16 cellular contexts compared by ENCODE assay signal in the genomic region with DNA sequence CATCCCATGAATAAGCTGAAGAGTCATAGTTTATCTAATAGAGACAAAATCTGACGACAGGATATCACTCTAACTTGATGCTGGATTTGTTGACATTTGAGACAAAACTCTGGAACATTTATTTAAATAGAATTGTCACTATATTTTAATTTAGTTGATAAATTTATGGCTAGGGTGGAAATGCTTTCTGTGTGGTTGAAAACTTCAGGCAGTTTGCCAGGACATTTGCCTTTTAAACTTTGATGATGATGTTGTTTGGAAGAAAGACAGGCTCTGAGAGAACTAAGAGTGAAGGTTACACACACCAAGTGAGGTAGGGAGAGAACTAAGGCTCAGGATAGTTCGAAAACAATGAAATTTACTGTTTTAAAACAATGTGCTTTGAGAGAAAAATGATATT.
DNase-seq lines count a peak whose midpoint lies in the region; ATAC-seq and TF ChIP-seq lines count a peak whose summit lies in the region.
"Had no signal": no experiment of that assay in that cellular context is flagged by ENCODE, and none has a peak within 500 bp of the region (broad histone marks: within the 10 kb centered on the region; RNA-seq: fewer than 3 reads in every experiment).

No MANE protein-coding gene starts in this region.

- CTCF ChIA-PET in Caco-2 (lab: Charles Lee), result no interaction called here
- CTCF ChIA-PET in SK-N-SH (lab: Yijun Ruan, JAX), result interaction anchor here (1.5 kb wide), 1 partner anchor 14 kb away, joined by 5 read pairs; no protein-coding TSS in a partner anchor
- CTCF ChIA-PET in activated CD8-positive, alpha-beta memory T cell treated with anti-CD3 and anti-CD28 coated beads, Interleukin-2, amount 10 ng/mL, durations not matched to agents 7 days and 5 days (lab: Charles Lee), result no interaction called here

- H3K4me1 ChIP-seq in Caco-2, result peaks cover 8% of the 10 kb centered on the region
- H3K4me1 ChIP-seq in SK-N-SH (ENCODE audit: control insufficient read depth in 1 of 2, insufficient read depth in 2 of 2, low read depth in 1 of 2, low read length in 1 of 2), result peaks cover 0 to 13% of the 10 kb centered on the region in 2 experiments; a peak in 2 of 4 replicates
- H3K4me1 ChIP-seq in fibroblast of lung (ENCODE audit: control insufficient read depth, extremely low read depth, insufficient read depth, low read length), result no peaks in the 10 kb centered on the region

- TF ChIP-seq RAD21 in SK-N-SH (IDR thresholded peaks at IDR 0.05; ENCODE audit: low read length), result no peak

- H3K27me3 ChIP-seq in Caco-2 (replicated peaks; ENCODE audit: control insufficient read depth, insufficient read depth, low read length) (no peaks in the 10 kb centered on the region), SK-N-SH (ENCODE audit: insufficient read depth) (no peaks in the 10 kb centered on the region), fibroblast of lung (ENCODE audit: control insufficient read depth, insufficient read depth, low read length) (no peaks in the 10 kb centered on the region)
- H3K27me3 ChIP-seq: ovary, suprapubic skin had no signal

- TF ChIP-seq CTCF in Caco-2 (IDR thresholded peaks at IDR 0.05; ENCODE audit: insufficient read depth in 1 of 2, low read depth in 1 of 2, low read length in 1 of 2, severe bottlenecking in 1 of 2, unreplicated experiment in 1 of 2), result no peak
- TF ChIP-seq CTCF in SK-N-SH (IDR thresholded peaks at IDR 0.05), result no peak
- no peak for TF ChIP-seq CTCF in fibroblast of lung (conservative IDR thresholded peaks at IDR 0.05 in 1 of 2, IDR thresholded peaks at IDR 0.05 in 1 of 2; ENCODE audit: low read depth in 1 of 2, low read length in 2 of 2)
- TF ChIP-seq CTCF in progenitor cell of endocrine pancreas (IDR thresholded peaks at IDR 0.05; ENCODE audit: unreplicated experiment), result no peak

- intact Hi-C loops in Caco-2 (cut with micrococcal nuclease; ENCODE audit: unreplicated experiment), result loop anchor here (2.0 kb wide), 1 partner anchor 19 kb away; no protein-coding TSS in a partner anchor

- peaks cover 13% of the 10 kb centered on the region for H3F3A ChIP-seq in SK-N-SH (replicated peaks; ENCODE audit: insufficient read depth)

- POLR2A ChIA-PET in Caco-2 (lab: Charles Lee) (no interaction called here), SK-N-SH (lab: Yijun Ruan, JAX) (no interaction called here)

- no peaks in the 10 kb centered on the region for H3K9me2 ChIP-seq in SK-N-SH

- no TSS peak for BruUV-seq in Caco-2 (replicated peaks; lab: Mats Ljungman, UMichigan)

- H3K9me3 ChIP-seq in Caco-2 (no peaks in the 10 kb centered on the region), SK-N-SH (no peaks in the 10 kb centered on the region), fibroblast of lung (ENCODE audit: control insufficient read depth, insufficient read depth, low read depth, low read length) (no peaks in the 10 kb centered on the region)
- H3K9me3 ChIP-seq: ovary, suprapubic skin had no signal

- H4K20me1 ChIP-seq in SK-N-SH (ENCODE audit: insufficient read depth) (no peaks in the 10 kb centered on the region), fibroblast of lung (ENCODE audit: control insufficient read depth, extremely low read depth, insufficient read depth, low read length) (no peaks in the 10 kb centered on the region)

- H2AFZ ChIP-seq in SK-N-SH (ENCODE audit: low read depth), result peak overlapping the region; percentile 23; the same call in 1 of the 2 replicates
- peak overlapping the region; percentile 40 for H2AFZ ChIP-seq in fibroblast of lung (ENCODE audit: low read length)

- ATAC-seq in activated CD8-positive, alpha-beta memory T cell treated with anti-CD3 and anti-CD28 coated beads, Interleukin-2, amount 10 ng/mL, durations not matched to agents 7 days and 5 days, result no peak

- 51% methylated on average over 2 of the region's 2 CpGs for WGBS in SK-N-SH (ENCODE audit: low lambda C conversion rate)

- H3K27ac ChIP-seq in SK-N-SH (ENCODE audit: low read depth in 2 of 2, low read length in 1 of 2), result peak overlapping the region in 1 of 2 experiments; percentile 81; a peak in 2 of 4 replicates
- no peak overlapping the region for H3K27ac ChIP-seq in fibroblast of lung (ENCODE audit: insufficient read depth, low read length)
- H3K27ac ChIP-seq: ovary, suprapubic skin had no signal

- no peak overlapping the region for H3K4me3 Mint-ChIP-seq in Caco-2 (ENCODE audit: unreplicated experiment)
- H3K4me3 Mint-ChIP-seq in progenitor cell of endocrine pancreas (ENCODE audit: low read depth), result no peak overlapping the region
- H3K4me3 Mint-ChIP-seq in activated CD8-positive, alpha-beta memory T cell treated with anti-CD3 and anti-CD28 coated beads, Interleukin-2, amount 10 ng/mL, durations not matched to agents 7 days and 5 days, result no peak overlapping the region

- TF ChIP-seq EP300 in SK-N-SH (IDR thresholded peaks at IDR 0.05; ENCODE audit: borderline replicate concordance in 1 of 2, low read depth in 1 of 2, low read length in 1 of 2), result 0 out of 4 replicates have a peak, but pooled peaks of 1 of the 2 experiments have one; percentile 8

- DNase-seq in Caco-2, result no peak
- DNase-seq in SK-N-SH, result no peak
- DNase-seq in fibroblast of lung (ENCODE audit: low read depth in 2 of 2), result peak; percentile 59 to 71
- no peak for DNase-seq in progenitor cell of endocrine pancreas (ENCODE audit: low spot score, unreplicated experiment)
- DNase-seq in cerebellum (ENCODE audit: low spot score), result no peak
- no peak for DNase-seq in 8988T
- no peak for DNase-seq in NCI-H2029 treated with DMSO at 0.1 percent for 48 hours (lab: John Stamatoyannopoulos, UW)
- DNase-seq in activated CD8-positive, alpha-beta memory T cell treated with anti-CD3 and anti-CD28 coated beads, Interleukin-2, amount 10 ng/mL, durations not matched to agents 7 days and 5 days, result no peak
- DNase-seq: activated naive CD4-positive, alpha-beta T cell treated with Interleukin-2 at 50 U/mL for 16 hours; caudate nucleus; head of caudate nucleus; kidney; NCI-H82; ovary; T-helper 2 cell had no signal

- H3K36me3 Mint-ChIP-seq in Caco-2 (ENCODE audit: insufficient read depth, unreplicated experiment) (no peaks in the 10 kb centered on the region), progenitor cell of endocrine pancreas (ENCODE audit: insufficient read depth) (no peaks in the 10 kb centered on the region)
- H3K36me3 Mint-ChIP-seq in activated CD8-positive, alpha-beta memory T cell treated with anti-CD3 and anti-CD28 coated beads, Interleukin-2, amount 10 ng/mL, durations not matched to agents 7 days and 5 days, result no peaks in the 10 kb centered on the region

- no peak overlapping the region for H3K4me3 ChIP-seq in Caco-2 (ENCODE audit: low read depth, low read length)
- no peak overlapping the region for H3K4me3 ChIP-seq in SK-N-SH (ENCODE audit: low read depth in 2 of 2, low read length in 1 of 2)
- no peak overlapping the region for H3K4me3 ChIP-seq in fibroblast of lung (replicated peaks in 1 of 4; ENCODE audit: control extremely low read depth in 1 of 4, insufficient read depth in 1 of 4, low read depth in 3 of 4, low read length in 4 of 4)
- H3K4me3 ChIP-seq: ovary, suprapubic skin had no signal

- H3K9me3 Mint-ChIP-seq in Caco-2 (ENCODE audit: unreplicated experiment) (no peaks in the 10 kb centered on the region), progenitor cell of endocrine pancreas (ENCODE audit: low read depth) (no peaks in the 10 kb centered on the region)
- H3K9me3 Mint-ChIP-seq in activated CD8-positive, alpha-beta memory T cell treated with anti-CD3 and anti-CD28 coated beads, Interleukin-2, amount 10 ng/mL, durations not matched to agents 7 days and 5 days (ENCODE audit: low read depth), result no peaks in the 10 kb centered on the region

- H3K9ac ChIP-seq in SK-N-SH (peak overlapping the region; percentile 28; the same call in 1 of the 2 replicates), fibroblast of lung (ENCODE audit: insufficient read depth, low read length) (no peak overlapping the region)

- no peaks in the 10 kb centered on the region for H3K36me3 ChIP-seq in Caco-2 (ENCODE audit: control insufficient read depth, insufficient read depth, low read length)
- no peaks in the 10 kb centered on the region for H3K36me3 ChIP-seq in SK-N-SH (replicated peaks in 1 of 2; ENCODE audit: control insufficient read depth in 1 of 2, insufficient read depth in 2 of 2, low read length in 1 of 2)
- H3K36me3 ChIP-seq in fibroblast of lung (ENCODE audit: control insufficient read depth, insufficient read depth, low read length), result no peaks in the 10 kb centered on the region
- H3K36me3 ChIP-seq: ovary, suprapubic skin had no signal

- peaks cover 20% of the 10 kb centered on the region for H3K4me1 Mint-ChIP-seq in Caco-2 (ENCODE audit: low read depth, unreplicated experiment)
- peaks cover 12% of the 10 kb centered on the region for H3K4me1 Mint-ChIP-seq in progenitor cell of endocrine pancreas (ENCODE audit: low read depth)
- no peaks in the 10 kb centered on the region for H3K4me1 Mint-ChIP-seq in activated CD8-positive, alpha-beta memory T cell treated with anti-CD3 and anti-CD28 coated beads, Interleukin-2, amount 10 ng/mL, durations not matched to agents 7 days and 5 days

- H3K27ac Mint-ChIP-seq in Caco-2 (ENCODE audit: unreplicated experiment) (peak overlapping the region; percentile 76), progenitor cell of endocrine pancreas (peak overlapping the region; percentile 71)
- no peak overlapping the region for H3K27ac Mint-ChIP-seq in activated CD8-positive, alpha-beta memory T cell treated with anti-CD3 and anti-CD28 coated beads, Interleukin-2, amount 10 ng/mL, durations not matched to agents 7 days and 5 days

- no peaks in the 10 kb centered on the region for H3K79me2 ChIP-seq in SK-N-SH (ENCODE audit: insufficient read depth)
- no peaks in the 10 kb centered on the region for H3K79me2 ChIP-seq in fibroblast of lung (ENCODE audit: control insufficient read depth, insufficient read depth, low read length)

- H3K4me2 ChIP-seq in SK-N-SH (no peak overlapping the region), fibroblast of lung (ENCODE audit: extremely low read depth, insufficient read depth, low read length) (no peak overlapping the region)

- H3K27me3 Mint-ChIP-seq in Caco-2 (ENCODE audit: insufficient read depth, unreplicated experiment) (no peaks in the 10 kb centered on the region), progenitor cell of endocrine pancreas (no peaks in the 10 kb centered on the region)
- H3K27me3 Mint-ChIP-seq in activated CD8-positive, alpha-beta memory T cell treated with anti-CD3 and anti-CD28 coated beads, Interleukin-2, amount 10 ng/mL, durations not matched to agents 7 days and 5 days, result no peaks in the 10 kb centered on the region

TF ChIP-seq in SK-N-SH, 30 proteins besides CTCF, POLR2A, EP300 and RAD21 (continues in another document):
- no peak for TF ChIP-seq TEAD4 (IDR thresholded peaks at IDR 0.05; ENCODE audit: borderline replicate concordance, insufficient read depth)

Comparison
In these comparisons a context has a peak if more than half of its experiments do, and no peak if none do; other contexts are left out.
1. DNase-seq: peak in fibroblast of lung (2 of 2); none in Caco-2 (0 of 2), SK-N-SH (single experiment), progenitor cell of endocrine pancreas (single experiment), cerebellum (single experiment), 8988T (single experiment), NCI-H2029 treated with DMSO at 0.1 percent for 48 hours (single experiment) and activated CD8-positive, alpha-beta memory T cell treated with anti-CD3 and anti-CD28 coated beads, Interleukin-2, amount 10 ng/mL, durations not matched to agents 7 days and 5 days (single experiment).